In genomic region chr5:172999351-172999973, GRCh38 we compare ENCODE assay signal across 21 cellular contexts. TPM values are rescaled to one million over a fixed set of nuclear protein-coding genes. Genes with fewer than 3 reads are reported as not detected.
A peak's percentile ranks its signal among the peaks of the same experiment; 100 is the strongest.
DNase-seq lines count a peak whose midpoint lies in the region; ATAC-seq and TF ChIP-seq lines count a peak whose summit lies in the region.
"Had no signal": no experiment of that assay in that cellular context is flagged by ENCODE, and none has a peak within 500 bp of the region (broad histone marks: within the 10 kb centered on the region; RNA-seq: fewer than 3 reads in every experiment).

No MANE protein-coding gene starts in this region.

- no peak overlapping the region for H3K9ac ChIP-seq in SK-N-MC (ENCODE audit: insufficient read length)
- H3K9ac ChIP-seq in endodermal cell (ENCODE audit: extremely low read depth, low read length, poor library complexity, severe bottlenecking), result no peak overlapping the region

- TF ChIP-seq CTCF in left ventricle myocardium inferior (IDR thresholded peaks at IDR 0.05; ENCODE audit: borderline replicate concordance), result no peak
- TF ChIP-seq CTCF in foreskin keratinocyte (conservative IDR thresholded peaks at IDR 0.05), result no peak
- no peak for TF ChIP-seq CTCF in testis (IDR thresholded peaks at IDR 0.05)
- TF ChIP-seq CTCF in endodermal cell (conservative IDR thresholded peaks at IDR 0.05), result no peak

- H3K4me3 Mint-ChIP-seq in endodermal cell, result no peak overlapping the region
- H3K4me3 Mint-ChIP-seq: HFFc6, mesothelial cell of epicardium, neural crest cell had no signal

- H3K4me1 Mint-ChIP-seq in endodermal cell, result peaks cover 7% of the 10 kb centered on the region
- H3K4me1 Mint-ChIP-seq: mesothelial cell of epicardium had no signal

- H3K27ac Mint-ChIP-seq in endodermal cell, result no peak overlapping the region
- H3K27ac Mint-ChIP-seq: HFFc6, mesothelial cell of epicardium had no signal

- no peaks in the 10 kb centered on the region for H3K9me3 Mint-ChIP-seq in endodermal cell
- H3K9me3 Mint-ChIP-seq: HFFc6, mesothelial cell of epicardium, neural crest cell had no signal

- TF ChIP-seq POLR2A in testis (IDR thresholded peaks at IDR 0.05), result no peak

- H3K36me3 ChIP-seq in left ventricle myocardium inferior (peaks cover 40% of the 10 kb centered on the region), SK-N-MC (ENCODE audit: insufficient read depth, low read length) (peaks cover 31% of the 10 kb centered on the region), testis (ENCODE audit: low read depth, missing control alignments) (no peaks in the 10 kb centered on the region), endodermal cell (ENCODE audit: control insufficient read depth, insufficient read depth, low read length) (peaks cover 34% of the 10 kb centered on the region)

- no peaks in the 10 kb centered on the region for H3K27me3 ChIP-seq in left ventricle myocardium inferior (ENCODE audit: low read depth)
- no peaks in the 10 kb centered on the region for H3K27me3 ChIP-seq in foreskin keratinocyte
- no peaks in the 10 kb centered on the region for H3K27me3 ChIP-seq in testis
- H3K27me3 ChIP-seq in endodermal cell (ENCODE audit: control insufficient read depth, insufficient read depth, low read length, poor library complexity, severe bottlenecking), result no peaks in the 10 kb centered on the region
- H3K27me3 ChIP-seq: thyroid gland had no signal

- H3K4me3 ChIP-seq in left ventricle myocardium inferior, result no peak overlapping the region
- H3K4me3 ChIP-seq in SK-N-MC, result no peak overlapping the region
- no peak overlapping the region for H3K4me3 ChIP-seq in testis
- H3K4me3 ChIP-seq in endodermal cell (ENCODE audit: low read length), result no peak overlapping the region
- H3K4me3 ChIP-seq: thyroid gland had no signal

- WGBS in testis, 2 donors, result 72 to 80% methylated on average over 3 of the region's 3 CpGs
- 85 to 100% methylated on average over 2 to 3 of the region's 3 CpGs for WGBS in endodermal cell (ENCODE audit: insufficient coverage in 1 of 2, insufficient read length in 1 of 2), 2 experiments

- peak overlapping the region; percentile 16 for H3K27ac ChIP-seq in left ventricle myocardium inferior (replicated peaks)
- H3K27ac ChIP-seq in SK-N-MC, result 0 out of 2 replicates have a peak overlapping the region, but pooled peaks have one; percentile 20
- no peak overlapping the region for H3K27ac ChIP-seq in foreskin keratinocyte
- peak overlapping the region; percentile 28 to 29 for H3K27ac ChIP-seq in testis
- no peak overlapping the region for H3K27ac ChIP-seq in endodermal cell (ENCODE audit: low read depth, low read length)

- H3K4me1 ChIP-seq in left ventricle myocardium inferior, result peaks cover 54% of the 10 kb centered on the region
- H3K4me1 ChIP-seq in foreskin keratinocyte, result peaks cover 5% of the 10 kb centered on the region
- peaks cover 3% of the 10 kb centered on the region for H3K4me1 ChIP-seq in testis
- H3K4me1 ChIP-seq in endodermal cell (ENCODE audit: control insufficient read depth, insufficient read depth, low read length), result no peaks in the 10 kb centered on the region

- H3K36me3 Mint-ChIP-seq in endodermal cell (ENCODE audit: low read depth), result peaks cover 48% of the 10 kb centered on the region

- H3K27me3 Mint-ChIP-seq in endodermal cell (ENCODE audit: insufficient read depth), result no peaks in the 10 kb centered on the region

- ATAC-seq in foreskin keratinocyte (peak; percentile 28), HG02623 (IDR thresholded peaks at IDR 0.05; ENCODE audit: unreplicated experiment) (no peak), HG02852 (IDR thresholded peaks at IDR 0.05; ENCODE audit: unreplicated experiment) (no peak)

- intact Hi-C loops in left ventricle myocardium inferior (cut with micrococcal nuclease), result no loop called here
- intact Hi-C loops in cardiac septum (cut with DNase I), result no loop called here
- intact Hi-C loops in testis (cut with DNase I; ENCODE audit: low total_unique reads), result no loop called here

- DNase-seq in left ventricle myocardium inferior (no peak), cardiac septum (ENCODE audit: low spot score) (no peak), SK-N-MC (ENCODE audit: low read depth, low spot score) (no peak), foreskin keratinocyte (peak in 1 of 2 donors; percentile 70), testis (no peak), endodermal cell (no peak)
- DNase-seq: activated CD8-positive, alpha-beta memory T cell treated with anti-CD3 and anti-CD28 coated beads, Interleukin-2, amount 50 U/mL, for 4 hours; activated naive CD4-positive, alpha-beta T cell treated with Interleukin-2 at 50 U/mL for 16 hours; Calu3; dermis blood vessel endothelial cell; foreskin melanocyte; HFFc6; KBM-7; NCI-H2029; NK-92 treated with Interleukin-12 subunit alpha and Interleukin-12 subunit beta, amount 100 ng/mL, for 24 hours; stimulated activated CD8-positive, alpha-beta memory T cell treated with anti-CD3 and anti-CD28 coated beads, Interleukin-4, amount 100 ng/mL, for 48 hours had no signal

- H3K9me3 ChIP-seq in left ventricle myocardium inferior (replicated peaks), result no peaks in the 10 kb centered on the region
- H3K9me3 ChIP-seq in SK-N-MC (ENCODE audit: low read depth, low read length), result no peaks in the 10 kb centered on the region
- H3K9me3 ChIP-seq in testis, result no peaks in the 10 kb centered on the region
- H3K9me3 ChIP-seq in endodermal cell (ENCODE audit: control insufficient read depth, low read length), result no peaks in the 10 kb centered on the region
- H3K9me3 ChIP-seq: thyroid gland had no signal

RNA-seq across cellular contexts. Expression of gene ATP6V0E1, which starts 15.9 kb away (rescaled TPM):
- total RNA-seq in left ventricle myocardium inferior (208 TPM), cardiac septum (201 TPM), foreskin keratinocyte (136 and 157 TPM in 2 replicates), testis (100 to 1,000 TPM; 124 to 134 TPM), endodermal cell (100 to 1,000 TPM; 119 to 128 TPM)
- polyA plus RNA-seq in foreskin keratinocyte (279 and 299 TPM in 2 replicates), testis (ENCODE audit: insufficient read depth, low read depth, low replicate concordance) (170 TPM)
- polyA plus RNA-seq in endodermal cell (2013, experiment 1 of 2), result 93.0 TPM
- 84.4 TPM for polyA plus RNA-seq in endodermal cell (2013, experiment 2 of 2)

RNA-seq across cellular contexts. Expression of gene RPL26L1, which starts 40.2 kb away (rescaled TPM):
- total RNA-seq in left ventricle myocardium inferior (27.2 TPM), cardiac septum (28.1 TPM), foreskin keratinocyte (71.0 and 80.3 TPM in 2 replicates), testis (10 to 100 TPM; 63.0 to 67.3 TPM), endodermal cell (10 to 100 TPM; 56.7 to 60.0 TPM)
- polyA plus RNA-seq in foreskin keratinocyte (101 and 110 TPM in 2 replicates), testis (ENCODE audit: insufficient read depth, low read depth, low replicate concordance) (164 TPM)
- 72.4 TPM for polyA plus RNA-seq in endodermal cell (2013, experiment 1 of 2)
- polyA plus RNA-seq in endodermal cell (2013, experiment 2 of 2), result 76.0 TPM

RNA-seq across cellular contexts. Expression of gene CREBRF, which starts 56.7 kb away (rescaled TPM):
- total RNA-seq in left ventricle myocardium inferior (24.1 TPM), cardiac septum (20.2 TPM), foreskin keratinocyte (2.8 and 2.9 TPM in 2 replicates), testis (10 to 100 TPM; 55.6 to 58.4 TPM), endodermal cell (10 to 100 TPM; 12.2 to 12.7 TPM)
- polyA plus RNA-seq in foreskin keratinocyte (0.25 and 0.31 TPM in 2 replicates), testis (ENCODE audit: insufficient read depth, low read depth, low replicate concordance) (24.2 TPM)
- 10.2 TPM for polyA plus RNA-seq in endodermal cell (2013, experiment 1 of 2)
- 7.8 TPM for polyA plus RNA-seq in endodermal cell (2013, experiment 2 of 2)

Comparison
In these comparisons a context has a peak if more than half of its experiments do, and no peak if none do; other contexts are left out.
1. H3K27ac ChIP-seq: peak in left ventricle myocardium inferior (single experiment), SK-N-MC (single experiment) and testis (2 of 2); none in foreskin keratinocyte (single experiment) and endodermal cell (single experiment).